1 cellular context compared by ENCODE assay signal in genomic region chr11:85663080-85663729, GRCh38.
TF ChIP-seq lines count a peak whose summit lies in the region.

No MANE protein-coding gene starts in this region.

TF ChIP-seq in H1, 55 proteins besides CTCF, POLR2A, EP300 and RAD21:
- no peak for TF ChIP-seq CEBPB (IDR thresholded peaks at IDR 0.05; ENCODE audit: low read depth, low read length)
- no peak; the same call in 1 of the 2 replicates for TF ChIP-seq CHD1 (IDR thresholded peaks at IDR 0.05; ENCODE audit: low read depth, low read length)
- TF ChIP-seq CHD2 (IDR thresholded peaks at IDR 0.05; ENCODE audit: low read length) = no peak
- TF ChIP-seq RNF2 (IDR thresholded peaks at IDR 0.05; ENCODE audit: borderline replicate concordance, low read depth, low read length, missing control alignments, poor library complexity, severe bottlenecking) = no peak
- TF ChIP-seq ATF2 (IDR thresholded peaks at IDR 0.05; ENCODE audit: low read length) = no peak
- no peak for TF ChIP-seq EZH2 (IDR thresholded peaks at IDR 0.05; ENCODE audit: low read depth, low read length, severe bottlenecking)
- 0 out of 4 replicates have a peak, but pooled peaks of 1 of the 2 experiments have one; percentile 59 for TF ChIP-seq SIN3A (conservative IDR thresholded peaks at IDR 0.05 in 1 of 2, IDR thresholded peaks at IDR 0.05 in 1 of 2; ENCODE audit: low read depth in 1 of 2, low read length in 2 of 2)
- no peak for TF ChIP-seq TAF7 (optimal IDR thresholded peaks at IDR 0.05; ENCODE audit: borderline replicate concordance, low read depth, low read length)
TF ChIP-seq in H1: peak in this region for 1.
